Comparison of ENCODE assay signal across 14 cellular contexts in the genomic region with DNA sequence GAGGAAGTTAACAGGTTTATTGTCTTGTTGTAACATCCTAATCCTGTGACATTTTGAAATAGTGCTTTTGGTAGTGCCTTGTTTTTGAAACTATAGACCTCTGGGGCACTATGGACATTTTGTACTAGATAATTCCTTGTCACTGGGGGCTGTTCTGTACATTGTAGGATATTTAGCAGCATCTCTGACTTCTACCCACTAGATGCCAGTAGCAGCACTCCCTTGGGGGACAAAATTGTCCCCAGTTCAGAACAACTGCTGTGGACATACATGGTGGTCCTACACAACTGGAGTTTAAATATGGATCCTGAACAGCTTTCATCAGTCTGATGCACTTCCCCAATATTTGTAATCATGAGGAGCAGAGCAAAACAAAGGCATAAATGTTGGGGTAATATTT.
DNase-seq lines count a peak whose midpoint lies in the region; ATAC-seq, FAIRE-seq and TF ChIP-seq lines count a peak whose summit lies in the region.
"Had no signal": no experiment of that assay in that cellular context is flagged by ENCODE, and none has a peak within 500 bp of the region (broad histone marks: within the 10 kb centered on the region; RNA-seq: fewer than 3 reads in every experiment).

No MANE protein-coding gene starts in this region.

- H3K9me3 Mint-ChIP-seq in activated naive CD8-positive, alpha-beta T cell treated with anti-CD3 and anti-CD28 coated beads, Interleukin-2, amount 50 U/mL, for 24 hours, result no peaks in the 10 kb centered on the region
- H3K9me3 Mint-ChIP-seq: activated naive CD4-positive, alpha-beta T cell treated with anti-CD3 and anti-CD28 coated beads, Interleukin-2, amount 10 ng/mL, durations not matched to agents 7 days and 5 days; naive thymus-derived CD4-positive, alpha-beta T cell had no signal

- peaks cover 35% of the 10 kb centered on the region for H3K4me1 ChIP-seq in DOHH2 (ENCODE audit: control insufficient read depth, low read length)
- peaks cover 4 to 5% of the 10 kb centered on the region in 2 experiments; a peak in 3 of 5 replicates for H3K4me1 ChIP-seq in K562 (replicated peaks in 1 of 2; ENCODE audit: control insufficient read depth in 2 of 2, insufficient read depth in 2 of 2, low read length in 2 of 2)
- no peaks in the 10 kb centered on the region for H3K4me1 ChIP-seq in liver (ENCODE audit: control insufficient read depth in 4 of 4, insufficient read depth in 4 of 4, low read length in 3 of 4)

- no peaks in the 10 kb centered on the region for H3K27me3 Mint-ChIP-seq in activated naive CD8-positive, alpha-beta T cell treated with anti-CD3 and anti-CD28 coated beads, Interleukin-2, amount 50 U/mL, for 24 hours
- H3K27me3 Mint-ChIP-seq: activated naive CD4-positive, alpha-beta T cell treated with anti-CD3 and anti-CD28 coated beads, Interleukin-2, amount 10 ng/mL, durations not matched to agents 7 days and 5 days; naive thymus-derived CD4-positive, alpha-beta T cell had no signal

- H3K4me3 ChIP-seq in DOHH2 (ENCODE audit: low read length) (no peak overlapping the region), K562 (no peak overlapping the region), liver (ENCODE audit: low read depth in 1 of 3, low read length in 3 of 3) (no peak overlapping the region)
- H3K4me3 ChIP-seq: transverse colon had no signal

- no peak overlapping the region for H3K4me3 Mint-ChIP-seq in activated naive CD8-positive, alpha-beta T cell treated with anti-CD3 and anti-CD28 coated beads, Interleukin-2, amount 50 U/mL, for 24 hours
- H3K4me3 Mint-ChIP-seq: activated naive CD4-positive, alpha-beta T cell treated with anti-CD3 and anti-CD28 coated beads, Interleukin-2, amount 10 ng/mL, durations not matched to agents 7 days and 5 days; naive thymus-derived CD4-positive, alpha-beta T cell had no signal

- H3K27me3 ChIP-seq in DOHH2 (ENCODE audit: control insufficient read depth, low read length) (no peaks in the 10 kb centered on the region), K562 (ENCODE audit: control insufficient read depth in 2 of 2, insufficient read depth in 2 of 2, low read length in 2 of 2) (no peaks in the 10 kb centered on the region; a peak in 1 of 5 replicates), liver (ENCODE audit: control insufficient read depth in 4 of 4, insufficient read depth in 4 of 4, low read length in 3 of 4) (no peaks in the 10 kb centered on the region)
- H3K27me3 ChIP-seq: transverse colon had no signal

- ATAC-seq in K562 (no peak), HG02870 (IDR thresholded peaks at IDR 0.05; ENCODE audit: unreplicated experiment) (no peak), HG03457 (IDR thresholded peaks at IDR 0.05; ENCODE audit: unreplicated experiment) (no peak), GM18520 (IDR thresholded peaks at IDR 0.05; ENCODE audit: unreplicated experiment) (no peak)
- no peak for ATAC-seq in activated naive CD8-positive, alpha-beta T cell treated with anti-CD3 and anti-CD28 coated beads, Interleukin-2, amount 50 U/mL, for 24 hours
- ATAC-seq: naive thymus-derived CD4-positive, alpha-beta T cell had no signal

- no peak overlapping the region for H2AFZ ChIP-seq in K562 (ENCODE audit: low read depth, low read length)

- H3K79me2 ChIP-seq in DOHH2 (ENCODE audit: control insufficient read depth, low read length) (no peaks in the 10 kb centered on the region), K562 (ENCODE audit: control insufficient read depth, insufficient read depth, low read length) (no peaks in the 10 kb centered on the region)

- no peak for FAIRE-seq in K562 (lab: Jason Lieb, UNC)
- FAIRE-seq: frontal cortex had no signal

- no peaks in the 10 kb centered on the region for H3K9me1 ChIP-seq in K562 (ENCODE audit: control insufficient read depth, insufficient read depth, low read length)

- H4K20me1 ChIP-seq in DOHH2 (ENCODE audit: control insufficient read depth, insufficient read depth, low read depth, low read length) (no peaks in the 10 kb centered on the region), K562 (replicated peaks; ENCODE audit: control insufficient read depth, insufficient read depth, low read length) (no peaks in the 10 kb centered on the region)

- H3K36me3 Mint-ChIP-seq in activated naive CD8-positive, alpha-beta T cell treated with anti-CD3 and anti-CD28 coated beads, Interleukin-2, amount 50 U/mL, for 24 hours (ENCODE audit: low read depth), result no peaks in the 10 kb centered on the region
- H3K36me3 Mint-ChIP-seq: activated naive CD4-positive, alpha-beta T cell treated with anti-CD3 and anti-CD28 coated beads, Interleukin-2, amount 10 ng/mL, durations not matched to agents 7 days and 5 days had no signal

- TF ChIP-seq RAD21 in Ishikawa (IDR thresholded peaks at IDR 0.05; ENCODE audit: low read depth) (peak; percentile 52), K562 (CRISPR knock-in tag; conservative IDR thresholded peaks at IDR 0.05 in 1 of 2, IDR thresholded peaks at IDR 0.05 in 1 of 2) (peak; percentile 36 to 46; a peak in 3 of 4 replicates), liver (IDR thresholded peaks at IDR 0.05) (peak; percentile 56 to 70)

- H3K4me2 ChIP-seq in DOHH2 (ENCODE audit: low read length) (no peak overlapping the region), K562 (ENCODE audit: insufficient read depth, low read length) (no peak overlapping the region)

- no peak for TF ChIP-seq POLR2A in K562 (conservative IDR thresholded peaks at IDR 0.05)

- POLR2A ChIA-PET in K562 (lab: Yijun Ruan, JAX), result no interaction called here

- no peak overlapping the region for H3K27ac Mint-ChIP-seq in activated naive CD8-positive, alpha-beta T cell treated with anti-CD3 and anti-CD28 coated beads, Interleukin-2, amount 50 U/mL, for 24 hours
- H3K27ac Mint-ChIP-seq: activated naive CD4-positive, alpha-beta T cell treated with anti-CD3 and anti-CD28 coated beads, Interleukin-2, amount 10 ng/mL, durations not matched to agents 7 days and 5 days had no signal

- TF ChIP-seq CTCF in DOHH2 (IDR thresholded peaks at IDR 0.05; ENCODE audit: low read depth, low read length, poor library complexity, severe bottlenecking), result peak; percentile 10
- TF ChIP-seq CTCF in K562 (IDR thresholded peaks at IDR 0.05 in 2 of 3, conservative IDR thresholded peaks at IDR 0.05 in 1 of 3; ENCODE audit: insufficient read depth in 2 of 3, low read depth in 1 of 3, low read length in 3 of 3), result peak in 2 of 3 experiments; percentile 9 to 30; a peak in 1 of 6 replicates
- TF ChIP-seq CTCF in liver (IDR thresholded peaks at IDR 0.05; ENCODE audit: low read depth, low read length, missing input control), result peak; percentile 14

- H3K36me3 ChIP-seq in DOHH2 (ENCODE audit: control insufficient read depth, low read length) (no peaks in the 10 kb centered on the region), K562 (ENCODE audit: control insufficient read depth, insufficient read depth, low read length) (no peaks in the 10 kb centered on the region), liver (ENCODE audit: control insufficient read depth in 4 of 4, insufficient read depth in 3 of 4, low read depth in 1 of 4, low read length in 3 of 4) (no peaks in the 10 kb centered on the region)
- H3K36me3 ChIP-seq: transverse colon had no signal

- H3K9me3 ChIP-seq in DOHH2 (ENCODE audit: control insufficient read depth, insufficient read depth, low read length) (no peaks in the 10 kb centered on the region), K562 (replicated peaks; ENCODE audit: control insufficient read depth, insufficient read depth, low read depth, low read length) (no peaks in the 10 kb centered on the region), liver (ENCODE audit: control insufficient read depth in 4 of 4, low read length in 3 of 4) (no peaks in the 10 kb centered on the region)
- H3K9me3 ChIP-seq: transverse colon had no signal

- TF ChIP-seq EP300 in Ishikawa (IDR thresholded peaks at IDR 0.05; ENCODE audit: borderline replicate concordance) (no peak), K562 (IDR thresholded peaks at IDR 0.05; ENCODE audit: low read length) (no peak)

- no peaks in the 10 kb centered on the region for H3K9me2 ChIP-seq in DOHH2 (replicated peaks; ENCODE audit: control insufficient read depth, low read length)

- in situ Hi-C loops in K562 (cut with MboI), result no loop called here

- peaks cover 17% of the 10 kb centered on the region for H3K4me1 Mint-ChIP-seq in activated naive CD8-positive, alpha-beta T cell treated with anti-CD3 and anti-CD28 coated beads, Interleukin-2, amount 50 U/mL, for 24 hours

- H3K27ac ChIP-seq in DOHH2 (ENCODE audit: low read depth, low read length), result no peak overlapping the region
- H3K27ac ChIP-seq in K562 (ENCODE audit: extremely low read depth, low read depth, low read length), result no peak overlapping the region
- no peak overlapping the region for H3K27ac ChIP-seq in liver (ENCODE audit: low read depth in 1 of 2, low read length in 2 of 2)

- peak in 1 of 4 experiments; percentile 8 for DNase-seq in K562 (ENCODE audit: extremely low read depth in 1 of 4, low spot score in 3 of 4)
- no peak for DNase-seq in activated naive CD8-positive, alpha-beta T cell treated with anti-CD3 and anti-CD28 coated beads, Interleukin-2, amount 50 U/mL, for 24 hours
- DNase-seq: activated naive CD4-positive, alpha-beta T cell treated with anti-CD3 and anti-CD28 coated beads, Interleukin-2, amount 10 ng/mL, durations not matched to agents 7 days and 5 days; COR-L47; naive thymus-derived CD4-positive, alpha-beta T cell; NCI-H526; transverse colon had no signal

- H3K9ac ChIP-seq in K562 (ENCODE audit: insufficient read depth in 1 of 2, low read depth in 2 of 2, low read length in 2 of 2), result no peak overlapping the region
- H3K9ac ChIP-seq in liver (ENCODE audit: low read depth in 1 of 2, low read length in 2 of 2), result no peak overlapping the region

- no peaks in the 10 kb centered on the region for H3F3A ChIP-seq in DOHH2 (ENCODE audit: control insufficient read depth, insufficient read depth)

- intact Hi-C loops in K562 (cut with micrococcal nuclease), result loop anchor here (10.0 kb wide), 1 partner anchor 161 kb away; no protein-coding TSS in a partner anchor

- BruUV-seq in K562 (replicated peaks; lab: Mats Ljungman, UMichigan), result no TSS peak

- CTCF ChIA-PET in K562 (lab: Yijun Ruan, JAX; ENCODE audit: low intra/inter-chr PET ratio), result no interaction called here

TF ChIP-seq in Ishikawa, 13 proteins besides CTCF, POLR2A, EP300 and RAD21 (continues in another document):
- TF ChIP-seq YY1 (IDR thresholded peaks at IDR 0.05; ENCODE audit: low read depth) (no peak), EGR1 (IDR thresholded peaks at IDR 0.05) (no peak), CEBPB (IDR thresholded peaks at IDR 0.05) (no peak), ZBTB7A (IDR thresholded peaks at IDR 0.05; ENCODE audit: low read depth) (no peak)

TF ChIP-seq in liver, 16 proteins besides CTCF, POLR2A, EP300 and RAD21 (continues in another document):
- TF ChIP-seq FOXA2 (IDR thresholded peaks at IDR 0.05) (no peak), FOXA1 (IDR thresholded peaks at IDR 0.05) (no peak), SP1 (IDR thresholded peaks at IDR 0.05) (no peak), TAF1 (conservative IDR thresholded peaks at IDR 0.05) (no peak)
- TF ChIP-seq, protein P1, sequence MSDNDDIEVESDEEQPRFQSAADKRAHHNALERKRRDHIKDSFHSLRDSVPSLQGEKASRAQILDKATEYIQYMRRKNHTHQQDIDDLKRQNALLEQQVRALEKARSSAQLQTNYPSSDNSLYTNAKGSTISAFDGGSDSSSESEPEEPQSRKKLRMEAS (IDR thresholded peaks at IDR 0.05), result no peak
